In the genomic region with DNA sequence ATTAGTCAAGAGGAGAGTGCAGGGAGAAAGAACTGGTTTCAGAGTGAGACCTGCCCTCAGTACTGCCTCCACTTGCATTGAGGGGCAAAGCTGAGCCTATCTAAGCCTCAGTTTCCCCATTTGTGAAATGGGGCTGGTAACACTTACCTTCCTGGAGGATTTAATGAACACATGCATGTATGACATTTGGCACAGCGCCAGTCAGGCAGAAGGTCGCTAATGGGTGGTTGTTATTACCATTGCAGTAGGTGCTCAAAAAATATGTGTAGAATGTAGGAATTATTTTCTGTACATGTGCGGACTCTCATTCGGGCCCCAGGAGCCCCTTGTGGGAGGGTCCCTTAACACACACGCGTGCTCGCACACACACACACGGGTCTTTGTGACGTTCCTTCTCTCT, we compare ENCODE assay signal across 22 cellular contexts. TPM values are rescaled to one million over a fixed set of nuclear protein-coding genes. Genes with fewer than 3 reads are reported as not detected.
DNase-seq lines count a peak whose midpoint lies in the region; ATAC-seq and TF ChIP-seq lines count a peak whose summit lies in the region.
"Had no signal": no experiment of that assay in that cellular context is flagged by ENCODE, and none has a peak within 500 bp of the region (broad histone marks: within the 10 kb centered on the region; RNA-seq: fewer than 3 reads in every experiment).

No MANE protein-coding gene starts in this region.

- no peak for TF ChIP-seq POLR2A in suprapubic skin (IDR thresholded peaks at IDR 0.05)

- H3K27ac ChIP-seq in esophagus (ENCODE audit: low read depth in 2 of 2, low read length in 1 of 2) (peak overlapping the region; percentile 94 to 98), suprapubic skin (peak overlapping the region; percentile 68)
- H3K27ac ChIP-seq: PC-9 had no signal

- WGBS in esophagus, 2 donors: 68 to 76% methylated on average over 9 of the region's 9 CpGs
- WGBS in suprapubic skin: 43% methylated on average over 9 of the region's 9 CpGs

- H3K4me1 ChIP-seq in esophagus (ENCODE audit: control insufficient read depth in 2 of 2, insufficient read depth in 2 of 2, low read length in 1 of 2) (peaks cover 0 to 14% of the 10 kb centered on the region in 2 donors), suprapubic skin (peaks cover 56% of the 10 kb centered on the region)

- DNase-seq in NCI-H1694 treated with DMSO at 0.1 percent for 48 hours (lab: John Stamatoyannopoulos, UW) (peak; percentile 10), NCI-H1694 (lab: John Stamatoyannopoulos, UW) (no peak), cardiac septum (ENCODE audit: low spot score) (peak; percentile 22), Right ventricle myocardium superior (no peak), suprapubic skin (ENCODE audit: low spot score in 2 of 2) (peak in 1 of 2 donors; percentile 50), COR-L47 (lab: John Stamatoyannopoulos, UW) (no peak)
- DNase-seq in stimulated activated naive CD4-positive, alpha-beta T cell treated with Interleukin-2 at 50 U/mL for 16 hours (lab: John Stamatoyannopoulos, UW): no peak
- DNase-seq: 8988T, ACHN, DMS53, KG1, MM.1S, NCI-H2081 treated with DMSO at 0.1 percent for 48 hours, PC-9, RPMI8226, SHP77 treated with DMSO at 0.1 percent for 48 hours, T-helper 1 cell had no signal

- TF ChIP-seq EP300 in suprapubic skin (IDR thresholded peaks at IDR 0.05): no peak

- no peak for ATAC-seq in Right ventricle myocardium superior (ENCODE audit: poor library complexity)

- intact Hi-C loops in cardiac septum (cut with DNase I): no loop called here
- intact Hi-C loops in Right ventricle myocardium superior (cut with DNase I): no loop called here

- H3K36me3 ChIP-seq in esophagus (ENCODE audit: control insufficient read depth in 2 of 2, insufficient read depth in 2 of 2, low read length in 1 of 2) (peaks cover 0 to 1% of the 10 kb centered on the region in 2 donors), suprapubic skin (no peaks in the 10 kb centered on the region)

- H3K9me3 ChIP-seq in esophagus (ENCODE audit: control insufficient read depth in 2 of 2, insufficient read depth in 1 of 2, low read depth in 1 of 2, low read length in 1 of 2) (no peaks in the 10 kb centered on the region), suprapubic skin (no peaks in the 10 kb centered on the region)

- H3K4me3 ChIP-seq in esophagus (ENCODE audit: low read depth in 1 of 2, low read length in 2 of 2) (no peak overlapping the region), suprapubic skin (no peak overlapping the region)
- H3K4me3 ChIP-seq: GM23338, PC-9 had no signal

- no peak for TF ChIP-seq CTCF in suprapubic skin (IDR thresholded peaks at IDR 0.05)

- H3K27me3 ChIP-seq in esophagus (ENCODE audit: control insufficient read depth in 1 of 2, insufficient read depth in 2 of 2, low read length in 2 of 2): no peaks in the 10 kb centered on the region
- H3K27me3 ChIP-seq in suprapubic skin: no peaks in the 10 kb centered on the region

RNA-seq across cellular contexts. Expression of gene FAT2, which starts 10.9 kb away (rescaled TPM):
- total RNA-seq in cardiac septum: 0.05 TPM
- total RNA-seq in Right ventricle myocardium superior: not detected
- polyA plus RNA-seq in esophagus: 10 to 100 TPM; 29.5 to 33.8 TPM
- total RNA-seq in suprapubic skin: 100 to 1,000 TPM; 107 to 205 (median 164) TPM
- total RNA-seq: G401, NCI-H460 had no signal
- polyA plus RNA-seq: BJ had no signal

Comparison
In these comparisons a context has a peak if more than half of its experiments do, and no peak if none do; other contexts are left out.
1. DNase-seq: peak in NCI-H1694 treated with DMSO at 0.1 percent for 48 hours (single experiment) and cardiac septum (single experiment); none in NCI-H1694 (single experiment), Right ventricle myocardium superior (single experiment), COR-L47 (single experiment) and stimulated activated naive CD4-positive, alpha-beta T cell treated with Interleukin-2 at 50 U/mL for 16 hours (single experiment).
2. RNA of gene FAT2, which starts 10.9 kb away (total RNA-seq): 107 to 205 TPM in suprapubic skin; 0.05 TPM in cardiac septum (single experiment) and not detected in Right ventricle myocardium superior (single experiment); every median in the first group is over 100 times any median in the second.